In the genomic region with DNA sequence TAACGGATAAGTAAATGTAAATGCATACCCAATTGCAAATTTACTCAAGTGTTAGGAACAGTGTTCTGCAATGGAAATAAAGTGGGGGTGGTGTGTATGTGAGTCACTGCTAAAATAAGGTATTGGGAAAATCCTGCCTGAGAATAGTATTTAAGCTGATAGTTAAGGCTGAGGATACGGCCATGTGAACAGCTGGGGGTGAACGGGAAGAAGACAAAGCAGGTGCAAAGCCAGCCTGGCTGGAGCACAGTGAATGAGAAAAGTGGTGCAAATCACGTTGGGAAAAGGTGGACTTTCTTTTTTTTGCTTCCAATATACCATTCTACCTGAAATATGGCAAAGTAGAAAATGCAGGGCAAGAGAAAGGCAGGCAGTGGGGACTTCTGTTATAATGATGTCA, we compare ENCODE assay signal across 30 cellular contexts.
"Had no signal": no experiment of that assay in that cellular context is flagged by ENCODE, and none has a peak within 500 bp of the region (broad histone marks: within the 10 kb centered on the region; RNA-seq: fewer than 3 reads in every experiment).

No MANE protein-coding gene starts in this region.

- DNase-seq: activated B cell treated with CpG ODN at 0.5 μM for 24 hours; activated CD4-positive, alpha-beta memory T cell treated with anti-CD3 and anti-CD28 coated beads for 36 hours; activated CD4-positive, alpha-beta T cell treated with anti-CD3 and anti-CD28 coated beads for 4 hours; activated CD4-positive, alpha-beta T cell treated with anti-CD3 and anti-CD28 coated beads, Interleukin-2, amount 10 ng/mL, durations not matched to agents 24 days and 14 days; activated CD4-positive, alpha-beta T cell treated with anti-CD3 and anti-CD28 coated beads, Interleukin-2, amount 50 U/mL, for 1 hour; activated CD4-positive, alpha-beta T cell treated with anti-CD3 and anti-CD28 coated beads, Interleukin-2, amount 50 U/mL, for 4 hours; activated CD4-positive, CD25-positive, alpha-beta regulatory T cell treated with anti-CD3 and anti-CD28 coated beads, Interleukin-2, amount 50 U/mL, for 72 hours; activated CD8-positive, alpha-beta memory T cell treated with anti-CD3 and anti-CD28 coated beads, Interleukin-2, amount 50 U/mL, for 4 hours; activated CD8-positive, alpha-beta T cell treated with anti-CD3 and anti-CD28 coated beads for 36 hours; activated effector memory CD4-positive, alpha-beta T cell treated with anti-CD3 and anti-CD28 coated beads, Interleukin-2, amount 50 U/mL, for 16 hours; activated gamma-delta T cell treated with Interleukin-2 at 50 U/mL for 16 hours; activated naive CD4-positive, alpha-beta T cell; activated naive CD4-positive, alpha-beta T cell treated with anti-CD3 and anti-CD28 coated beads for 36 hours; activated naive CD4-positive, alpha-beta T cell treated with anti-CD3 and anti-CD28 coated beads, Interleukin-2, amount 50 U/mL, for 16 hours; activated naive CD8-positive, alpha-beta T cell treated with anti-CD3 and anti-CD28 coated beads for 36 hours; activated T-cell treated with anti-CD3 and anti-CD28 coated beads for 4 hours; activated T-cell treated with anti-CD3 and anti-CD28 coated beads, Interleukin-2, amount 50 U/mL, for 1 hour; activated T-cell treated with anti-CD3 and anti-CD28 coated beads, Interleukin-2, amount 50 U/mL, for 4 hours; activated T-cell treated with anti-CD3 and anti-CD28 coated beads, Interleukin-2, amount 50 U/mL, for 72 hours; adrenal gland; amniotic stem cell; aorta; body of pancreas; brain microvascular endothelial cell; central memory CD4-positive, alpha-beta T cell; T-helper 1 cell; T-helper 2 cell; T-helper 9 cell had no signal

- ATAC-seq: activated CD8-positive, alpha-beta T cell treated with anti-CD3 and anti-CD28 coated beads for 36 hours; activated naive CD4-positive, alpha-beta T cell treated with anti-CD3 and anti-CD28 coated beads, Interleukin-2, amount 50 U/mL, for 72 hours; activated T-cell treated with anti-CD3 and anti-CD28 coated beads, Interleukin-2, amount 50 U/mL, for 4 hours; activated T-cell treated with anti-CD3 and anti-CD28 coated beads, Interleukin-2, amount 50 U/mL, for 72 hours; activated T-helper 17 cell treated with anti-CD3 and anti-CD28 coated beads, Interleukin-2, amount 50 U/mL, for 72 hours; body of pancreas had no signal
